18 cellular contexts compared by ENCODE assay signal in genomic region chr15:41150279-41150678, GRCh38. TPM values are rescaled to one million over a fixed set of nuclear protein-coding genes. Genes with fewer than 3 reads are reported as not detected.
DNase-seq lines count a peak whose midpoint lies in the region; ATAC-seq and TF ChIP-seq lines count a peak whose summit lies in the region.
"Had no signal": no experiment of that assay in that cellular context is flagged by ENCODE, and none has a peak within 500 bp of the region (broad histone marks: within the 10 kb centered on the region; RNA-seq: fewer than 3 reads in every experiment).

No MANE protein-coding gene starts in this region.

- ATAC-seq in IMR-90 (ENCODE audit: low read depth) (peak; percentile 11; the same call in 1 of the 2 replicates), right lobe of liver (peak; percentile 51 to 73 (median 70)), GM19328 (IDR thresholded peaks at IDR 0.05; ENCODE audit: unreplicated experiment) (no peak), GM21737 (IDR thresholded peaks at IDR 0.05; ENCODE audit: unreplicated experiment) (no peak)
- peak; percentile 1 for ATAC-seq in activated T-helper 17 cell treated with anti-CD3 and anti-CD28 coated beads, Interleukin-2, amount 50 U/mL, for 72 hours (replicated peaks)
- ATAC-seq: naive thymus-derived CD8-positive, alpha-beta T cell had no signal

- H3K56ac ChIP-seq in IMR-90 (ENCODE audit: extremely low read depth, insufficient read depth, low read length): no peak overlapping the region

- H2BK5ac ChIP-seq in IMR-90 (ENCODE audit: low read depth, low read length, poor library complexity, severe bottlenecking): no peak overlapping the region

- H2AFZ ChIP-seq in IMR-90 (replicated peaks; ENCODE audit: low read length, poor library complexity): no peak overlapping the region

- no peaks in the 10 kb centered on the region for H3K79me1 ChIP-seq in IMR-90 (ENCODE audit: low read depth in 1 of 2, low read length in 2 of 2)

- no peak overlapping the region for H3K14ac ChIP-seq in IMR-90 (replicated peaks; ENCODE audit: low read depth, low read length)

- H3K27ac ChIP-seq in IMR-90 (ENCODE audit: insufficient read depth, low read length): no peak overlapping the region
- H3K27ac ChIP-seq in right lobe of liver: peak overlapping the region in 1 of 3 donors; percentile 9
- no peak overlapping the region for H3K27ac ChIP-seq in caudate nucleus (ENCODE audit: low read depth, low read length)
- H3K27ac ChIP-seq: testis had no signal

- dilution Hi-C loops in IMR-90 (cut with HindIII; ENCODE audit: low sequenced_read_pairs, unreplicated experiment): no loop called here

- H3K9me3 Mint-ChIP-seq in T-helper 2 cell treated with Interferon-gamma antibody and Interleukin-4, amounts not matched to agents 5 μg/mL and 100 μg/mL, for 36 hours: peaks cover 6% of the 10 kb centered on the region
- H3K9me3 Mint-ChIP-seq in activated T-helper 17 cell treated with anti-CD3 and anti-CD28 coated beads, Interleukin-2, amount 50 U/mL, for 72 hours: no peaks in the 10 kb centered on the region
- H3K9me3 Mint-ChIP-seq: activated T-helper 2 cell treated with anti-CD3 and anti-CD28 coated beads, Interferon-gamma antibody, Interleukin-2, Interleukin-4, amounts not matched to agents 10 μg/mL and 5 μg/mL and 100 μg/mL, durations not matched to agents 14 hours and 24 hours and 36 hours; naive thymus-derived CD8-positive, alpha-beta T cell had no signal

- peaks cover 5% of the 10 kb centered on the region; the same call in 1 of the 2 replicates for H3K9me1 ChIP-seq in IMR-90 (ENCODE audit: insufficient read depth, low read length)

- CTCF ChIA-PET in IMR-90 (lab: Yijun Ruan, JAX): no interaction called here

- H3K27me3 ChIP-seq in IMR-90 (ENCODE audit: control insufficient read depth, insufficient read depth, low read length): no peaks in the 10 kb centered on the region
- H3K27me3 ChIP-seq in right lobe of liver: no peaks in the 10 kb centered on the region
- H3K27me3 ChIP-seq: testis had no signal

- H2AK9ac ChIP-seq in IMR-90 (replicated peaks; ENCODE audit: low read depth, low read length, poor library complexity): no peak overlapping the region

- peaks cover 2% of the 10 kb centered on the region for H3K36me3 Mint-ChIP-seq in T-helper 2 cell treated with Interferon-gamma antibody and Interleukin-4, amounts not matched to agents 5 μg/mL and 100 μg/mL, for 36 hours (ENCODE audit: low read depth)
- H3K36me3 Mint-ChIP-seq in activated T-helper 17 cell treated with anti-CD3 and anti-CD28 coated beads, Interleukin-2, amount 50 U/mL, for 72 hours (ENCODE audit: low read depth): no peaks in the 10 kb centered on the region
- H3K36me3 Mint-ChIP-seq: naive thymus-derived CD8-positive, alpha-beta T cell had no signal

- H3K9ac ChIP-seq in IMR-90 (ENCODE audit: low read depth, low read length): no peak overlapping the region

- no peak overlapping the region for H3K18ac ChIP-seq in IMR-90 (ENCODE audit: low read depth, low read length)

- no peak overlapping the region for H4K8ac ChIP-seq in IMR-90 (ENCODE audit: low read depth in 2 of 2, low read length in 2 of 2)

- H2BK20ac ChIP-seq in IMR-90 (ENCODE audit: low read depth, low read length): no peak overlapping the region

- H3K4me3 ChIP-seq in IMR-90 (ENCODE audit: insufficient read depth, low read depth, low read length) (no peak overlapping the region), right lobe of liver (no peak overlapping the region)

- no TSS peak for BruUV-seq in IMR-90 (replicated peaks; lab: Mats Ljungman, UMichigan)

- no peak for DNase-seq in T-helper 2 cell treated with Interferon-gamma antibody and Interleukin-4, amounts not matched to agents 5 μg/mL and 100 μg/mL, for 36 hours (ENCODE audit: low spot score)
- DNase-seq in T-helper 2 cell: no peak
- DNase-seq in IMR-90: no peak
- no peak for DNase-seq in right lobe of liver
- DNase-seq in caudate nucleus (lab: John Stamatoyannopoulos, UW): no peak
- DNase-seq: activated CD8-positive, alpha-beta memory T cell treated with anti-CD3 and anti-CD28 coated beads, Interleukin-2, amount 50 U/mL, for 4 hours; AML-193; H7; naive thymus-derived CD8-positive, alpha-beta T cell; NCI-H1417; NCI-H2081; occipital lobe; testis had no signal

- in situ Hi-C loops in IMR-90 (cut with MboI; ENCODE audit: low sequenced_read_pairs): no loop called here

- intact Hi-C loops in IMR-90 (cut with micrococcal nuclease) (no loop called here), right lobe of liver (cut with DNase I) (no loop called here)

- peak overlapping the region; percentile 69 for H3K4me3 Mint-ChIP-seq in T-helper 2 cell treated with Interferon-gamma antibody and Interleukin-4, amounts not matched to agents 5 μg/mL and 100 μg/mL, for 36 hours
- peak overlapping the region; percentile 44 for H3K4me3 Mint-ChIP-seq in activated T-helper 17 cell treated with anti-CD3 and anti-CD28 coated beads, Interleukin-2, amount 50 U/mL, for 72 hours
- H3K4me3 Mint-ChIP-seq: activated CD4-positive, alpha-beta T cell treated with anti-CD3 and anti-CD28 coated beads for 36 hours; naive thymus-derived CD8-positive, alpha-beta T cell had no signal

- TF ChIP-seq CTCF in IMR-90 (conservative IDR thresholded peaks at IDR 0.05; ENCODE audit: low read depth, low read length): no peak
- no peak for TF ChIP-seq CTCF in right lobe of liver (IDR thresholded peaks at IDR 0.05)

- TF ChIP-seq POLR2A in IMR-90 (IDR thresholded peaks at IDR 0.05; ENCODE audit: low read depth, low read length) (no peak), right lobe of liver (IDR thresholded peaks at IDR 0.05) (no peak)

- no peak overlapping the region for H3K4me2 ChIP-seq in IMR-90 (ENCODE audit: low read depth, low read length)

- WGBS in IMR-90 (ENCODE audit: extremely low coverage in 2 of 2, insufficient read length in 1 of 2), 2 experiments: no CpG with 5 or more reads among the region's 4 CpGs
- WGBS in right lobe of liver (ENCODE audit: insufficient coverage, low coverage, low lambda C conversion rate, missing lambda C conversion rate): 36% methylated on average over 4 of the region's 4 CpGs

- H2BK15ac ChIP-seq in IMR-90 (ENCODE audit: low read depth, low read length): no peak overlapping the region

- H3K9me3 ChIP-seq in IMR-90 (ENCODE audit: control insufficient read depth, insufficient read depth, low read length): no peaks in the 10 kb centered on the region
- H3K9me3 ChIP-seq in right lobe of liver: no peaks in the 10 kb centered on the region
- H3K9me3 ChIP-seq: testis had no signal

- POLR2A ChIA-PET in IMR-90 (lab: Charles Lee; ENCODE audit: unreplicated experiment): no interaction called here

- no peak for TF ChIP-seq RAD21 in IMR-90 (IDR thresholded peaks at IDR 0.05; ENCODE audit: low read length)

- peaks cover 6% of the 10 kb centered on the region for H3K27me3 Mint-ChIP-seq in T-helper 2 cell treated with Interferon-gamma antibody and Interleukin-4, amounts not matched to agents 5 μg/mL and 100 μg/mL, for 36 hours (ENCODE audit: low read depth)
- no peaks in the 10 kb centered on the region for H3K27me3 Mint-ChIP-seq in activated T-helper 17 cell treated with anti-CD3 and anti-CD28 coated beads, Interleukin-2, amount 50 U/mL, for 72 hours
- H3K27me3 Mint-ChIP-seq: activated CD4-positive, alpha-beta T cell treated with anti-CD3 and anti-CD28 coated beads for 36 hours had no signal

- H2AK5ac ChIP-seq in IMR-90 (ENCODE audit: low read depth, low read length): no peak overlapping the region

- H3K23ac ChIP-seq in IMR-90 (ENCODE audit: low read depth, low read length): no peak overlapping the region

- peaks cover 23% of the 10 kb centered on the region for H3K4me1 Mint-ChIP-seq in T-helper 2 cell treated with Interferon-gamma antibody and Interleukin-4, amounts not matched to agents 5 μg/mL and 100 μg/mL, for 36 hours (ENCODE audit: low read depth)
- no peaks in the 10 kb centered on the region for H3K4me1 Mint-ChIP-seq in activated T-helper 17 cell treated with anti-CD3 and anti-CD28 coated beads, Interleukin-2, amount 50 U/mL, for 72 hours

- H3K4me1 ChIP-seq in IMR-90 (ENCODE audit: control insufficient read depth, insufficient read depth, low read length) (no peaks in the 10 kb centered on the region), right lobe of liver (peaks cover 0 to 25% (median 9%) of the 10 kb centered on the region in 4 donors)
- H3K4me1 ChIP-seq: testis had no signal

- no peaks in the 10 kb centered on the region for H3K36me3 ChIP-seq in IMR-90 (ENCODE audit: control insufficient read depth, insufficient read depth, low read length)
- H3K36me3 ChIP-seq in right lobe of liver: no peaks in the 10 kb centered on the region

- H2BK120ac ChIP-seq in IMR-90 (ENCODE audit: low read depth, low read length): peak overlapping the region; percentile 0; the same call in 1 of the 2 replicates

- no peaks in the 10 kb centered on the region for H4K20me1 ChIP-seq in IMR-90 (ENCODE audit: insufficient read depth, low read length)

- H3K4ac ChIP-seq in IMR-90 (ENCODE audit: low read depth, low read length): no peak overlapping the region

- H4K91ac ChIP-seq in IMR-90 (ENCODE audit: insufficient read depth, low read depth, low read length): no peak overlapping the region

- no peak overlapping the region for H4K5ac ChIP-seq in IMR-90 (ENCODE audit: low read depth, low read length)

- H3K27ac Mint-ChIP-seq in T-helper 2 cell treated with Interferon-gamma antibody and Interleukin-4, amounts not matched to agents 5 μg/mL and 100 μg/mL, for 36 hours: peak overlapping the region; percentile 82
- H3K27ac Mint-ChIP-seq in activated T-helper 17 cell treated with anti-CD3 and anti-CD28 coated beads, Interleukin-2, amount 50 U/mL, for 72 hours: no peak overlapping the region
- H3K27ac Mint-ChIP-seq: activated CD4-positive, alpha-beta T cell treated with anti-CD3 and anti-CD28 coated beads for 36 hours had no signal

TF ChIP-seq in IMR-90, 13 proteins besides CTCF, POLR2A, EP300 and RAD21 (continues in another document):
- TF ChIP-seq RFX5 (IDR thresholded peaks at IDR 0.05; ENCODE audit: low read depth, low read length): no peak
- no peak for TF ChIP-seq MAZ (IDR thresholded peaks at IDR 0.05; ENCODE audit: borderline replicate concordance, low read depth, low read length)
- no peak for TF ChIP-seq FOS (IDR thresholded peaks at IDR 0.05; ENCODE audit: low read depth, low read length)
- no peak for TF ChIP-seq USF2 (IDR thresholded peaks at IDR 0.05; ENCODE audit: low read depth, low read length)

RNA-seq across cellular contexts. Expression of gene INO80, which starts 34.2 kb away (rescaled TPM):
- total RNA-seq in IMR-90 (2012; rRNA removed): 13.3 and 15.6 TPM in 2 replicates
- 6.0 and 7.1 TPM in 2 replicates for polyA plus RNA-seq in IMR-90 (2012; rRNA removed)
- 4.4 and 8.6 TPM in 2 replicates for polyA plus RNA-seq in IMR-90 (2012; cell fraction: cytosol; rRNA removed)
- polyA plus RNA-seq in IMR-90 (2012; cell fraction: nucleus; rRNA removed; ENCODE audit: low replicate concordance): 12.3 and 15.1 TPM in 2 replicates
- total RNA-seq in activated T-helper 17 cell treated with anti-CD3 and anti-CD28 coated beads, Interleukin-2, amount 50 U/mL, for 72 hours: 10 to 100 TPM; 22.8 to 25.9 TPM
- 10 to 100 TPM in 4 of 6 experiments, 1 to 10 TPM in 2; 7.8 to 12.5 (median 11.2) TPM for total RNA-seq in right lobe of liver

Comparison
In these comparisons a context has a peak if more than half of its experiments do, and no peak if none do; other contexts are left out.
1. ATAC-seq: peak in IMR-90 (single experiment), activated T-helper 17 cell treated with anti-CD3 and anti-CD28 coated beads, Interleukin-2, amount 50 U/mL, for 72 hours (single experiment) and right lobe of liver (4 of 4); none in GM19328 (single experiment) and GM21737 (single experiment).